In the genomic region with DNA sequence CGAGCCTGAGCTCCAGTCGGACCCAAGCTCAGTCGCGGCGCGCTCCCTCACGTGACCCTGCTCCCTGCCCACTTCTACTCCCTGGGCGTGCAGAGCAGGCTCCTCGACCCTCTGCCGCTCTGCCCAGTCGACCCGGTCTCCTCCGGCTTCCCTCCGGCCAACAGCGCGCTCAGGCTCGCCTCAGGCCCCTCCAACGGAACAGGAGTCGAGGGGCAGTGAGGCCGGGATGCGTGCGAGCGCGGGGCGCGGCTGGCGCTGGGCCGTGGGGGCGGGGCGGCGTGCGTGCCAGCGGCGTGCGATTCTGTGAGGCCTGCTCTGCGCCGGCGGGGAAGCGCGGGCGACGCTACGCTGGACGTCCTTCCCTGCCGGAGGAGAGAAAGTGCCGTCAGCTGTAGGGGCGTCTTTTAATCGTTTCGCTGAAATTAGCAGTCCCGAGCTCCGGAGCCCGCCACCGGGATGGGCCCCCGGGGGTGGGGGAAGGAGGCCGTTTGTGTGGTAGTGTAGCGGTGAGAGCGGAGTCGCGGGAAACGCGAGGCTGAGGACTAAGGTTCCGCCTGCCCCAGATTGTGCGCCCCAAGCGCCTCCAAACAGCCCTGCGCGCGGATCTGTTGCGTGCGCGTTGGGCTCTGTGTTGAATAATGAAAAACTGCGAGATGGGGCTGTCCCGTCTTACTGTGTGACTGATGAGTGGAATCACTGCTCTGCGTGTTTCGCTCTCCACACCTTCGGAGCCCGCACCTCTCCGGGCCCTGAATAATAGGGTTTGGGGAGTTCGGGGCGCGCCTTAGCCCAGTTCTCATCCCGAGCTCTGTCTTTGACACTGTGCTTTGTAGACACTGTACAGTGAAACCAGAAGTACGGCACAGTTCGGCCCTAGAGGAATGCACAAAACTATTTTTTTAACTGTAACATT, we compare ENCODE assay signal across 8 cellular contexts. TPM values are rescaled to one million over a fixed set of nuclear protein-coding genes. Genes with fewer than 3 reads are reported as not detected.
DNase-seq lines count a peak whose midpoint lies in the region; ATAC-seq lines count a peak whose summit lies in the region.

A gene with protein sequence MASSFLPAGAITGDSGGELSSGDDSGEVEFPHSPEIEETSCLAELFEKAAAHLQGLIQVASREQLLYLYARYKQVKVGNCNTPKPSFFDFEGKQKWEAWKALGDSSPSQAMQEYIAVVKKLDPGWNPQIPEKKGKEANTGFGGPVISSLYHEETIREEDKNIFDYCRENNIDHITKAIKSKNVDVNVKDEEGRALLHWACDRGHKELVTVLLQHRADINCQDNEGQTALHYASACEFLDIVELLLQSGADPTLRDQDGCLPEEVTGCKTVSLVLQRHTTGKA (minus strand): TSS at position 217 of the 913 bp plus-strand sequence. CDS start 311 bp downstream, outside the sequence.

- H3K9ac ChIP-seq in endocrine pancreas (ENCODE audit: control insufficient read depth, insufficient read depth, low read length): peak within 1 kb of the TSS; percentile 74

- no peaks in the 10 kb centered on the region for H3K27me3 ChIP-seq in endocrine pancreas (ENCODE audit: control insufficient read depth, insufficient read depth, low read length)

- no peaks in the 10 kb centered on the region for H3K36me3 ChIP-seq in endocrine pancreas (ENCODE audit: control insufficient read depth, insufficient read depth, low read length)

- in situ Hi-C loops in Caki2 (cut with HindIII; ENCODE audit: low pct_unique_long_range_greater_than_20kb, low sequenced_read_pairs): loop anchor here (10.0 to 25.0 kb wide), 2 partner anchors 360 to 642 kb away; no protein-coding TSS in a partner anchor

- H3K9me3 ChIP-seq in endocrine pancreas (ENCODE audit: control insufficient read depth, low read length): no peaks in the 10 kb centered on the region

- H3K4me3 ChIP-seq in endocrine pancreas (ENCODE audit: control insufficient read depth, insufficient read depth, low read length): peak within 1 kb of the TSS; percentile 92

- peaks cover 14% of the 10 kb centered on the region for H3K4me1 ChIP-seq in endocrine pancreas (ENCODE audit: control insufficient read depth, insufficient read depth, low read length)

- ATAC-seq in GM19468 (IDR thresholded peaks at IDR 0.05; ENCODE audit: extremely low read depth, unreplicated experiment): peak; percentile 73

- DNase-seq in Caki2 (ENCODE audit: low read depth) (peak; percentile 90), HS-27A (ENCODE audit: low read depth) (peak; percentile 75), NOMO-1 treated with dmso at 0.1 percent for 144 hours (lab: John Stamatoyannopoulos, UW; ENCODE audit: unreplicated experiment) (peak; percentile 76), mesenteric fat pad (ENCODE audit: low spot score) (peak; percentile 93)
- peak; percentile 70 to 78 (median 71) for DNase-seq in activated CD8-positive, alpha-beta memory T cell treated with anti-CD3 and anti-CD28 coated beads for 48 hours (ENCODE audit: low read depth in 2 of 3, low spot score in 2 of 3)
- peak; percentile 65 for DNase-seq in stimulated activated CD8-positive, alpha-beta memory T cell treated with anti-CD3 and anti-CD28 coated beads, Interleukin-15, amount 100 ng/mL, for 24 hours (ENCODE audit: low read depth)

RNA-seq across cellular contexts. Expression of the gene that starts here (rescaled TPM):
- 44.2 and 48.8 TPM in 2 replicates for total RNA-seq in Caki2 (2014; rRNA removed; shearing (Covaris generic); ENCODE audit: low replicate concordance)
- total RNA-seq in mesenteric fat pad: 33.2 TPM

Comparison
In these comparisons a context has a peak if more than half of its experiments do, and no peak if none do; other contexts are left out.
1. Peak in every context shown above with its lines: DNase-seq, ATAC-seq and H3K4me3 ChIP-seq.